ENCODE assay signal across 19 cellular contexts in genomic region chr15:74337146-74337545, GRCh38. TPM values are rescaled to one million over a fixed set of nuclear protein-coding genes. Genes with fewer than 3 reads are reported as not detected.
DNase-seq lines count a peak whose midpoint lies in the region; ATAC-seq, FAIRE-seq and TF ChIP-seq lines count a peak whose summit lies in the region.
"Had no signal": no experiment of that assay in that cellular context is flagged by ENCODE, and none has a peak within 500 bp of the region (broad histone marks: within the 10 kb centered on the region; RNA-seq: fewer than 3 reads in every experiment).

No MANE protein-coding gene starts in this region.

- FAIRE-seq in kidney (lab: Jason Lieb, UNC): no peak

- 81 to 93% (median 89%) methylated on average over 4 to 5 of the region's 5 CpGs for WGBS in heart left ventricle, 4 donors

- ATAC-seq in Right ventricle myocardium superior (ENCODE audit: poor library complexity) (no peak), heart left ventricle (no peak), GM18498 (IDR thresholded peaks at IDR 0.05; ENCODE audit: unreplicated experiment) (no peak), GM19397 (IDR thresholded peaks at IDR 0.05; ENCODE audit: unreplicated experiment) (no peak)

- H3K9me3 ChIP-seq in heart left ventricle: no peaks in the 10 kb centered on the region
- no peaks in the 10 kb centered on the region for H3K9me3 ChIP-seq in kidney (ENCODE audit: control insufficient read depth in 1 of 2, low read length in 2 of 2)
- H3K9me3 ChIP-seq: Caco-2, HAP-1 had no signal

- H3K27me3 ChIP-seq in heart left ventricle: no peaks in the 10 kb centered on the region
- H3K27me3 ChIP-seq: BLaER1 had no signal

- H3K4me1 ChIP-seq in heart left ventricle (peaks cover 0 to 5% (median 0%) of the 10 kb centered on the region in 12 donors), kidney (ENCODE audit: control insufficient read depth in 1 of 2, insufficient read depth in 1 of 2, low read depth in 1 of 2, low read length in 2 of 2) (no peaks in the 10 kb centered on the region)
- H3K4me1 ChIP-seq: BLaER1, HAP-1 had no signal

- H3K9ac ChIP-seq in kidney (ENCODE audit: low read length in 2 of 2): no peak overlapping the region
- H3K9ac ChIP-seq: BLaER1 had no signal

- intact Hi-C loops in Right ventricle myocardium superior (cut with DNase I): no loop called here
- intact Hi-C loops in heart left ventricle (cut with DNase I): no loop called here
- intact Hi-C loops in kidney (cut with DNase I): no loop called here
- intact Hi-C loops in posterior vena cava (cut with DNase I): no loop called here

- no peaks in the 10 kb centered on the region for H3K36me3 ChIP-seq in heart left ventricle
- no peaks in the 10 kb centered on the region for H3K36me3 ChIP-seq in kidney (ENCODE audit: control insufficient read depth in 1 of 2, insufficient read depth in 2 of 2, low read length in 2 of 2)
- H3K36me3 ChIP-seq: BLaER1, HAP-1 had no signal

- no peak for TF ChIP-seq CTCF in heart left ventricle (IDR thresholded peaks at IDR 0.05)
- no peak for TF ChIP-seq CTCF in kidney (IDR thresholded peaks at IDR 0.05; ENCODE audit: borderline replicate concordance, extremely low read depth, insufficient read depth)

- H3K27ac ChIP-seq in heart left ventricle: no peak overlapping the region
- H3K27ac ChIP-seq in kidney (ENCODE audit: low read depth in 2 of 2, low read length in 2 of 2): no peak overlapping the region
- H3K27ac ChIP-seq: 22Rv1, BLaER1 had no signal

- H3K4me3 ChIP-seq in heart left ventricle: no peak overlapping the region
- no peak overlapping the region for H3K4me3 ChIP-seq in kidney (ENCODE audit: low read length in 2 of 2)
- H3K4me3 ChIP-seq: BLaER1, HAP-1 had no signal

- DNase-seq in Right ventricle myocardium superior: peak; percentile 18
- no peak for DNase-seq in heart left ventricle
- peak; percentile 49 for DNase-seq in kidney
- peak; percentile 69 for DNase-seq in posterior vena cava (ENCODE audit: low spot score)
- DNase-seq in NOMO-1 treated with dmso at 0.1 percent for 144 hours (lab: John Stamatoyannopoulos, UW; ENCODE audit: unreplicated experiment): no peak
- no peak for DNase-seq in NCI-H1694 (lab: John Stamatoyannopoulos, UW)
- DNase-seq: AML-193; Caco-2; CD8-positive, alpha-beta memory T cell; DND-41; GF-D8; GOT3 had no signal

- no peak for TF ChIP-seq POLR2A in heart left ventricle (IDR thresholded peaks at IDR 0.05)

RNA-seq across cellular contexts. Expression of gene CYP11A1, which starts 30.3 kb away (rescaled TPM):
- total RNA-seq in Right ventricle myocardium superior: 0.51 TPM
- 1 to 10 TPM in 5 of 9 donors, under 1 TPM in 4; 0.09 to 3.4 (median 1.6) TPM for total RNA-seq in heart left ventricle
- under 1 TPM; 0.07 to 0.46 TPM for polyA plus RNA-seq in heart left ventricle
- total RNA-seq in kidney: 0.13 TPM
- polyA plus RNA-seq in kidney (ENCODE audit: insufficient read depth, low read depth, low replicate concordance): 2.7 TPM
- total RNA-seq in posterior vena cava: 1 to 10 TPM in 1 of 2 donors, under 1 TPM in 1; 0.71 to 1.2 TPM
- total RNA-seq: A673; Caco-2; CD8-positive, alpha-beta memory T cell; HT-29 had no signal
- polyA plus RNA-seq: CD8-positive, alpha-beta memory T cell had no signal

Comparison
In these comparisons a context has a peak if more than half of its experiments do, and no peak if none do; other contexts are left out.
1. DNase-seq: peak in Right ventricle myocardium superior (single experiment), kidney (single experiment) and posterior vena cava (single experiment); none in heart left ventricle (0 of 5), NOMO-1 treated with dmso at 0.1 percent for 144 hours (single experiment) and NCI-H1694 (single experiment).